ENCODE assay signal across 11 cellular contexts in genomic region chr13:91174886-91175501, GRCh38.
A peak's percentile ranks its signal among the peaks of the same experiment; 100 is the strongest.
DNase-seq lines count a peak whose midpoint lies in the region; ATAC-seq and TF ChIP-seq lines count a peak whose summit lies in the region.
"Had no signal": no experiment of that assay in that cellular context is flagged by ENCODE, and none has a peak within 500 bp of the region (broad histone marks: within the 10 kb centered on the region; RNA-seq: fewer than 3 reads in every experiment).

No MANE protein-coding gene starts in this region.

- intact Hi-C loops in psoas muscle (cut with DNase I): no loop called here

- in situ Hi-C loops in Caki2 (cut with HindIII; ENCODE audit: low pct_unique_long_range_greater_than_20kb, low sequenced_read_pairs) (no loop called here), astrocyte of the cerebellum (cut with HindIII; ENCODE audit: low sequenced_read_pairs) (no loop called here)

- H3K27me3 ChIP-seq in right atrium auricular region: no peaks in the 10 kb centered on the region
- peaks cover 0 to 3% (median 0%) of the 10 kb centered on the region in 3 donors for H3K27me3 ChIP-seq in psoas muscle (ENCODE audit: insufficient read depth in 3 of 3, low read length in 2 of 3)

- peaks cover 0 to 3% of the 10 kb centered on the region in 2 donors for H3K4me1 ChIP-seq in right atrium auricular region
- H3K4me1 ChIP-seq in psoas muscle: no peaks in the 10 kb centered on the region

- ATAC-seq in psoas muscle (no peak), HG02642 (IDR thresholded peaks at IDR 0.05; ENCODE audit: poor library complexity, unreplicated experiment) (no peak), HG03196 (IDR thresholded peaks at IDR 0.05; ENCODE audit: unreplicated experiment) (no peak), GM19397 (IDR thresholded peaks at IDR 0.05; ENCODE audit: unreplicated experiment) (no peak)
- ATAC-seq: activated T-helper 17 cell treated with anti-CD3 and anti-CD28 coated beads, Interleukin-2, amount 50 U/mL, for 72 hours had no signal

- no peaks in the 10 kb centered on the region for H3K9me3 ChIP-seq in right atrium auricular region
- H3K9me3 ChIP-seq in psoas muscle: no peaks in the 10 kb centered on the region

- H3K4me3 ChIP-seq in astrocyte of the cerebellum (ENCODE audit: low read depth, low read length): peak overlapping the region; percentile 44
- H3K4me3 ChIP-seq in right atrium auricular region: peak overlapping the region; percentile 21 to 45
- H3K4me3 ChIP-seq in psoas muscle: peak overlapping the region; percentile 5

- TF ChIP-seq CTCF in astrocyte of the cerebellum (IDR thresholded peaks at IDR 0.05; ENCODE audit: low read depth, low read length, missing control alignments) (no peak), right atrium auricular region (IDR thresholded peaks at IDR 0.05) (no peak), psoas muscle (IDR thresholded peaks at IDR 0.05) (no peak)

- peak; percentile 2 for DNase-seq in Caki2 (ENCODE audit: low read depth)
- no peak for DNase-seq in astrocyte of the cerebellum (ENCODE audit: low read depth)
- DNase-seq in right atrium auricular region (ENCODE audit: low spot score): no peak
- no peak for DNase-seq in psoas muscle
- no peak for DNase-seq in caudate nucleus (lab: John Stamatoyannopoulos, UW)
- DNase-seq: CD8-positive, alpha-beta memory T cell had no signal

- no peak overlapping the region for H3K27ac ChIP-seq in right atrium auricular region
- no peak overlapping the region for H3K27ac ChIP-seq in psoas muscle
- H3K27ac ChIP-seq in caudate nucleus (ENCODE audit: low read depth, low read length): no peak overlapping the region
- H3K27ac ChIP-seq: epithelial cell of prostate had no signal

- H3K36me3 ChIP-seq in right atrium auricular region (no peaks in the 10 kb centered on the region), psoas muscle (ENCODE audit: insufficient read depth in 1 of 2, low read depth in 1 of 2) (no peaks in the 10 kb centered on the region)

- WGBS in psoas muscle, 3 donors: 18 to 40% (median 35%) methylated on average over 44 to 52 of the region's 52 CpGs
